In genomic region chr11:119092880-119093665, GRCh38 we compare ENCODE assay signal across 8 cellular contexts. TPM values are rescaled to one million over a fixed set of nuclear protein-coding genes. Genes with fewer than 3 reads are reported as not detected.
DNase-seq lines count a peak whose midpoint lies in the region; TF ChIP-seq lines count a peak whose summit lies in the region.

No MANE protein-coding gene starts in this region.

- H3K9me3 ChIP-seq in trophoblast cell (ENCODE audit: insufficient read depth, low read depth, low read length): no peaks in the 10 kb centered on the region

- no peak overlapping the region for H3K9ac ChIP-seq in trophoblast cell (ENCODE audit: low read length)

- H4K12ac ChIP-seq in trophoblast cell (ENCODE audit: low read depth, low read length): no peak overlapping the region

- no peak overlapping the region for H3K14ac ChIP-seq in trophoblast cell (ENCODE audit: low read length)

- peak overlapping the region; percentile 82 for H3K4me2 ChIP-seq in trophoblast cell (ENCODE audit: low read length)

- H3K79me2 ChIP-seq in trophoblast cell (ENCODE audit: control insufficient read depth, insufficient read depth, low read length, poor library complexity): peaks cover 21% of the 10 kb centered on the region

- DNase-seq in GM12864 (ENCODE audit: low read depth) (no peak), NCI-H2196 treated with DMSO at 0.1 percent for 48 hours (lab: John Stamatoyannopoulos, UW; ENCODE audit: unreplicated experiment) (peak; percentile 18), dermis blood vessel endothelial cell (peak; percentile 23), trophoblast cell (no peak), NCI-H2171 treated with DMSO at 0.1 percent for 48 hours (lab: John Stamatoyannopoulos, UW) (no peak), DMS114 treated with DMSO at 0.1 percent for 48 hours (lab: John Stamatoyannopoulos, UW; ENCODE audit: unreplicated experiment) (no peak)
- DNase-seq in activated effector memory CD4-positive, alpha-beta T cell treated with Interleukin-2 at 50 U/mL for 16 hours: no peak
- DNase-seq in stimulated activated CD4-positive, alpha-beta T cell treated with anti-CD3 and anti-CD28 coated beads, Interleukin-1b, Interleukin-23, amount 100 ng/mL, for 48 hours: no peak

- no peaks in the 10 kb centered on the region for H3K27me3 ChIP-seq in trophoblast cell (ENCODE audit: insufficient read depth, low read length)

- peak overlapping the region; percentile 77 for H3K4me3 ChIP-seq in GM12864 (ENCODE audit: low read depth, low read length)
- H3K4me3 ChIP-seq in trophoblast cell (ENCODE audit: low read depth, low read length): no peak overlapping the region

- no CpG with 5 or more reads among the region's 12 CpGs for WGBS in trophoblast cell (ENCODE audit: extremely low coverage, insufficient coverage, insufficient read length)

- TF ChIP-seq CTCF in GM12864 (IDR thresholded peaks at IDR 0.05; ENCODE audit: low read depth, low read length, missing control alignments): no peak

- no peak overlapping the region for H2BK5ac ChIP-seq in trophoblast cell (ENCODE audit: low read depth, low read length, poor library complexity)

- H3K4me1 ChIP-seq in trophoblast cell (ENCODE audit: control insufficient read depth in 1 of 2, insufficient read depth in 2 of 2, low read length in 2 of 2): peaks cover 8 to 12% of the 10 kb centered on the region in 2 experiments

- H2BK12ac ChIP-seq in trophoblast cell (ENCODE audit: low read length): no peak overlapping the region

- peak overlapping the region; percentile 46 for H3K4ac ChIP-seq in trophoblast cell (ENCODE audit: low read depth, low read length)

- peaks cover 29 to 39% of the 10 kb centered on the region in 2 experiments for H3K36me3 ChIP-seq in trophoblast cell (ENCODE audit: control insufficient read depth in 1 of 2, insufficient read depth in 2 of 2, low read length in 2 of 2)

- no peak overlapping the region for H3K27ac ChIP-seq in trophoblast cell (ENCODE audit: low read depth, low read length)

- no peak overlapping the region for H2AFZ ChIP-seq in trophoblast cell (ENCODE audit: insufficient read depth, low read length, poor library complexity)

- peak overlapping the region; percentile 6 for H3K18ac ChIP-seq in trophoblast cell (ENCODE audit: low read length)

- H2BK120ac ChIP-seq in trophoblast cell (ENCODE audit: insufficient read depth, low read length, poor library complexity): no peak overlapping the region

- H2AK5ac ChIP-seq in trophoblast cell (ENCODE audit: low read length): no peak overlapping the region

- H4K91ac ChIP-seq in trophoblast cell (ENCODE audit: low read depth, low read length): no peak overlapping the region

- H3K79me1 ChIP-seq in trophoblast cell (ENCODE audit: low read length): peaks cover 14% of the 10 kb centered on the region

- H3K23ac ChIP-seq in trophoblast cell (ENCODE audit: low read length): no peak overlapping the region

- H4K8ac ChIP-seq in trophoblast cell (ENCODE audit: low read depth, low read length): no peak overlapping the region

RNA-seq across cellular contexts. Expression of gene HMBS, which starts 8.4 kb away (rescaled TPM):
- total RNA-seq in dermis blood vessel endothelial cell: 3.4 and 11.2 TPM in 2 replicates
- 21.1 and 22.8 TPM in 2 replicates for polyA plus RNA-seq in trophoblast cell (2013)

RNA-seq across cellular contexts. Expression of gene DPAGT1, which starts 8.6 kb away (rescaled TPM):
- 21.3 and 50.6 TPM in 2 replicates for total RNA-seq in dermis blood vessel endothelial cell
- polyA plus RNA-seq in trophoblast cell (2013): 38.9 and 40.2 TPM in 2 replicates

RNA-seq across cellular contexts. Expression of gene C2CD2L, which starts 14.1 kb away (rescaled TPM):
- total RNA-seq in dermis blood vessel endothelial cell: 2.2 and 5.6 TPM in 2 replicates
- polyA plus RNA-seq in trophoblast cell (2013): 6.3 and 7.2 TPM in 2 replicates

RNA-seq across cellular contexts. Expression of gene VPS11, which starts 25.5 kb away (rescaled TPM):
- 24.6 and 25.7 TPM in 2 replicates for total RNA-seq in dermis blood vessel endothelial cell
- polyA plus RNA-seq in trophoblast cell (2013): 28.3 and 31.4 TPM in 2 replicates

RNA-seq across cellular contexts. Expression of gene HINFP, which starts 28.3 kb away (rescaled TPM):
- total RNA-seq in dermis blood vessel endothelial cell: 14.8 and 19.2 TPM in 2 replicates
- 17.7 and 20.7 TPM in 2 replicates for polyA plus RNA-seq in trophoblast cell (2013)

Comparison
In these comparisons a context has a peak if more than half of its experiments do, and no peak if none do; other contexts are left out.
1. DNase-seq: peak in NCI-H2196 treated with DMSO at 0.1 percent for 48 hours (single experiment) and dermis blood vessel endothelial cell (single experiment); none in GM12864 (single experiment), trophoblast cell (0 of 2), NCI-H2171 treated with DMSO at 0.1 percent for 48 hours (single experiment), activated effector memory CD4-positive, alpha-beta T cell treated with Interleukin-2 at 50 U/mL for 16 hours (single experiment), DMS114 treated with DMSO at 0.1 percent for 48 hours (single experiment) and stimulated activated CD4-positive, alpha-beta T cell treated with anti-CD3 and anti-CD28 coated beads, Interleukin-1b, Interleukin-23, amount 100 ng/mL, for 48 hours (single experiment).